Comparison of ENCODE assay signal across 1 cellular context in the genomic region with DNA sequence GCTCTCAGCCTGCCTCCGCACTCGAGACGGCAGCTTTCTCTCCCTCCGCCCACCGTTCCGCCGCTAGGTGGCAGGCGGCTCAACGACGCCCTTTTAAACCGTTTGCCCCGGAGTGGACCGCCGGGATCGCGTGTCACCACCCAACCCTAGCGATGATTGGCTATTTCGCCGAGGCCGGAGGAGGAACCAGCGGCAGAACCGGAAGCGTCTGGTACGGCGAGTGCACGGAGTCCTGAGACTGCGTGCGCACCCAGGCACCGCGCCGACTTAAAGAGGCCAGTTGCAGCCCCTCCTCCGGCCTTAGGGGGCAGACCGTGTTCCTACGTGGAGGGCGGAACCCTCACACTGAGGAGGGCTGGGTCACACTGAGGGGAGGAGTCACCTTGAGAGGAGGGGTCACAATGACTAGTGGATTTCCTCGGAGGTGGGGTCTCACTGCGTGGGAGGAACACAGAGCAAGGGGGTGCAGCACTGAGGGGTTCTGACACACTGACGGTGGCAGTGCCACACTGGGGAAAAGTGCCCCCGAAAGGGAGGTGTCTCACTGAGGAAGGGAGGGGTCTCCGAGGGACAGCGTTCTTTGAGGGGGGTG.
TF ChIP-seq lines count a peak whose summit lies in the region.

No MANE protein-coding gene starts in this region.

TF ChIP-seq in HEK293, 187 proteins besides CTCF, POLR2A, EP300 and RAD21 (continued from another document and continues in another):
- TF ChIP-seq, protein P1, sequence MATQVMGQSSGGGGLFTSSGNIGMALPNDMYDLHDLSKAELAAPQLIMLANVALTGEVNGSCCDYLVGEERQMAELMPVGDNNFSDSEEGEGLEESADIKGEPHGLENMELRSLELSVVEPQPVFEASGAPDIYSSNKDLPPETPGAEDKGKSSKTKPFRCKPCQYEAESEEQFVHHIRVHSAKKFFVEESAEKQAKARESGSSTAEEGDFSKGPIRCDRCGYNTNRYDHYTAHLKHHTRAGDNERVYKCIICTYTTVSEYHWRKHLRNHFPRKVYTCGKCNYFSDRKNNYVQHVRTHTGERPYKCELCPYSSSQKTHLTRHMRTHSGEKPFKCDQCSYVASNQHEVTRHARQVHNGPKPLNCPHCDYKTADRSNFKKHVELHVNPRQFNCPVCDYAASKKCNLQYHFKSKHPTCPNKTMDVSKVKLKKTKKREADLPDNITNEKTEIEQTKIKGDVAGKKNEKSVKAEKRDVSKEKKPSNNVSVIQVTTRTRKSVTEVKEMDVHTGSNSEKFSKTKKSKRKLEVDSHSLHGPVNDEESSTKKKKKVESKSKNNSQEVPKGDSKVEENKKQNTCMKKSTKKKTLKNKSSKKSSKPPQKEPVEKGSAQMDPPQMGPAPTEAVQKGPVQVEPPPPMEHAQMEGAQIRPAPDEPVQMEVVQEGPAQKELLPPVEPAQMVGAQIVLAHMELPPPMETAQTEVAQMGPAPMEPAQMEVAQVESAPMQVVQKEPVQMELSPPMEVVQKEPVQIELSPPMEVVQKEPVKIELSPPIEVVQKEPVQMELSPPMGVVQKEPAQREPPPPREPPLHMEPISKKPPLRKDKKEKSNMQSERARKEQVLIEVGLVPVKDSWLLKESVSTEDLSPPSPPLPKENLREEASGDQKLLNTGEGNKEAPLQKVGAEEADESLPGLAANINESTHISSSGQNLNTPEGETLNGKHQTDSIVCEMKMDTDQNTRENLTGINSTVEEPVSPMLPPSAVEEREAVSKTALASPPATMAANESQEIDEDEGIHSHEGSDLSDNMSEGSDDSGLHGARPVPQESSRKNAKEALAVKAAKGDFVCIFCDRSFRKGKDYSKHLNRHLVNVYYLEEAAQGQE (tag by site-specific recombination; IDR thresholded peaks at IDR 0.05) = no peak
- no peak for TF ChIP-seq ZNF785 (tag by site-specific recombination; IDR thresholded peaks at IDR 0.05)
- TF ChIP-seq OVOL3 (tag by site-specific recombination; IDR thresholded peaks at IDR 0.05) = no peak
- peak; percentile 44; the same call in 1 of the 2 replicates for TF ChIP-seq TRIM28 (IDR thresholded peaks at IDR 0.05; ENCODE audit: borderline replicate concordance, low read length)
- TF ChIP-seq ZNF561 (tag by site-specific recombination; IDR thresholded peaks at IDR 0.05; ENCODE audit: borderline replicate concordance) = no peak
- TF ChIP-seq, protein P2, sequence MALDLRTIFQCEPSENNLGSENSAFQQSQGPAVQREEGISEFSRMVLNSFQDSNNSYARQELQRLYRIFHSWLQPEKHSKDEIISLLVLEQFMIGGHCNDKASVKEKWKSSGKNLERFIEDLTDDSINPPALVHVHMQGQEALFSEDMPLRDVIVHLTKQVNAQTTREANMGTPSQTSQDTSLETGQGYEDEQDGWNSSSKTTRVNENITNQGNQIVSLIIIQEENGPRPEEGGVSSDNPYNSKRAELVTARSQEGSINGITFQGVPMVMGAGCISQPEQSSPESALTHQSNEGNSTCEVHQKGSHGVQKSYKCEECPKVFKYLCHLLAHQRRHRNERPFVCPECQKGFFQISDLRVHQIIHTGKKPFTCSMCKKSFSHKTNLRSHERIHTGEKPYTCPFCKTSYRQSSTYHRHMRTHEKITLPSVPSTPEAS (tag by site-specific recombination; IDR thresholded peaks at IDR 0.05) = no peak
- TF ChIP-seq KLF8 (tag by site-specific recombination; IDR thresholded peaks at IDR 0.05) = peak; percentile 84
- TF ChIP-seq PRDM1 (tag by site-specific recombination; IDR thresholded peaks at IDR 0.05) = no peak; the same call in 1 of the 2 replicates
- TF ChIP-seq KLF7 (tag by site-specific recombination; IDR thresholded peaks at IDR 0.05; ENCODE audit: borderline replicate concordance) = no peak
- TF ChIP-seq, protein P3, sequence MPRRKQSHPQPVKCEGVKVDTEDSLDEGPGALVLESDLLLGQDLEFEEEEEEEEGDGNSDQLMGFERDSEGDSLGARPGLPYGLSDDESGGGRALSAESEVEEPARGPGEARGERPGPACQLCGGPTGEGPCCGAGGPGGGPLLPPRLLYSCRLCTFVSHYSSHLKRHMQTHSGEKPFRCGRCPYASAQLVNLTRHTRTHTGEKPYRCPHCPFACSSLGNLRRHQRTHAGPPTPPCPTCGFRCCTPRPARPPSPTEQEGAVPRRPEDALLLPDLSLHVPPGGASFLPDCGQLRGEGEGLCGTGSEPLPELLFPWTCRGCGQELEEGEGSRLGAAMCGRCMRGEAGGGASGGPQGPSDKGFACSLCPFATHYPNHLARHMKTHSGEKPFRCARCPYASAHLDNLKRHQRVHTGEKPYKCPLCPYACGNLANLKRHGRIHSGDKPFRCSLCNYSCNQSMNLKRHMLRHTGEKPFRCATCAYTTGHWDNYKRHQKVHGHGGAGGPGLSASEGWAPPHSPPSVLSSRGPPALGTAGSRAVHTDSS (tag by site-specific recombination; IDR thresholded peaks at IDR 0.05) = no peak
- TF ChIP-seq, protein P4, sequence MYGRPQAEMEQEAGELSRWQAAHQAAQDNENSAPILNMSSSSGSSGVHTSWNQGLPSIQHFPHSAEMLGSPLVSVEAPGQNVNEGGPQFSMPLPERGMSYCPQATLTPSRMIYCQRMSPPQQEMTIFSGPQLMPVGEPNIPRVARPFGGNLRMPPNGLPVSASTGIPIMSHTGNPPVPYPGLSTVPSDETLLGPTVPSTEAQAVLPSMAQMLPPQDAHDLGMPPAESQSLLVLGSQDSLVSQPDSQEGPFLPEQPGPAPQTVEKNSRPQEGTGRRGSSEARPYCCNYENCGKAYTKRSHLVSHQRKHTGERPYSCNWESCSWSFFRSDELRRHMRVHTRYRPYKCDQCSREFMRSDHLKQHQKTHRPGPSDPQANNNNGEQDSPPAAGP (tag by site-specific recombination; IDR thresholded peaks at IDR 0.05) = no peak
- peak; percentile 70 for TF ChIP-seq KLF1 (tag by site-specific recombination; IDR thresholded peaks at IDR 0.05)
- TF ChIP-seq ZNF366 (tag by site-specific recombination; conservative IDR thresholded peaks at IDR 0.05) = no peak
- no peak for TF ChIP-seq ZNF404 (tag by site-specific recombination; IDR thresholded peaks at IDR 0.05)
- TF ChIP-seq, protein P5, sequence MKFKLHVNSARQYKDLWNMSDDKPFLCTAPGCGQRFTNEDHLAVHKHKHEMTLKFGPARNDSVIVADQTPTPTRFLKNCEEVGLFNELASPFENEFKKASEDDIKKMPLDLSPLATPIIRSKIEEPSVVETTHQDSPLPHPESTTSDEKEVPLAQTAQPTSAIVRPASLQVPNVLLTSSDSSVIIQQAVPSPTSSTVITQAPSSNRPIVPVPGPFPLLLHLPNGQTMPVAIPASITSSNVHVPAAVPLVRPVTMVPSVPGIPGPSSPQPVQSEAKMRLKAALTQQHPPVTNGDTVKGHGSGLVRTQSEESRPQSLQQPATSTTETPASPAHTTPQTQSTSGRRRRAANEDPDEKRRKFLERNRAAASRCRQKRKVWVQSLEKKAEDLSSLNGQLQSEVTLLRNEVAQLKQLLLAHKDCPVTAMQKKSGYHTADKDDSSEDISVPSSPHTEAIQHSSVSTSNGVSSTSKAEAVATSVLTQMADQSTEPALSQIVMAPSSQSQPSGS (tag by site-specific recombination; IDR thresholded peaks at IDR 0.05; ENCODE audit: low read depth) = no peak
- TF ChIP-seq ZNF768 (tag by site-specific recombination; IDR thresholded peaks at IDR 0.05) = no peak
- TF ChIP-seq ZNF529 (tag by site-specific recombination; IDR thresholded peaks at IDR 0.05; ENCODE audit: insufficient replicate concordance) = no peak
- TF ChIP-seq ZNF747 (tag by site-specific recombination; IDR thresholded peaks at IDR 0.05) = no peak
- no peak for TF ChIP-seq RBAK (tag by site-specific recombination; IDR thresholded peaks at IDR 0.05)
- TF ChIP-seq, protein P6, sequence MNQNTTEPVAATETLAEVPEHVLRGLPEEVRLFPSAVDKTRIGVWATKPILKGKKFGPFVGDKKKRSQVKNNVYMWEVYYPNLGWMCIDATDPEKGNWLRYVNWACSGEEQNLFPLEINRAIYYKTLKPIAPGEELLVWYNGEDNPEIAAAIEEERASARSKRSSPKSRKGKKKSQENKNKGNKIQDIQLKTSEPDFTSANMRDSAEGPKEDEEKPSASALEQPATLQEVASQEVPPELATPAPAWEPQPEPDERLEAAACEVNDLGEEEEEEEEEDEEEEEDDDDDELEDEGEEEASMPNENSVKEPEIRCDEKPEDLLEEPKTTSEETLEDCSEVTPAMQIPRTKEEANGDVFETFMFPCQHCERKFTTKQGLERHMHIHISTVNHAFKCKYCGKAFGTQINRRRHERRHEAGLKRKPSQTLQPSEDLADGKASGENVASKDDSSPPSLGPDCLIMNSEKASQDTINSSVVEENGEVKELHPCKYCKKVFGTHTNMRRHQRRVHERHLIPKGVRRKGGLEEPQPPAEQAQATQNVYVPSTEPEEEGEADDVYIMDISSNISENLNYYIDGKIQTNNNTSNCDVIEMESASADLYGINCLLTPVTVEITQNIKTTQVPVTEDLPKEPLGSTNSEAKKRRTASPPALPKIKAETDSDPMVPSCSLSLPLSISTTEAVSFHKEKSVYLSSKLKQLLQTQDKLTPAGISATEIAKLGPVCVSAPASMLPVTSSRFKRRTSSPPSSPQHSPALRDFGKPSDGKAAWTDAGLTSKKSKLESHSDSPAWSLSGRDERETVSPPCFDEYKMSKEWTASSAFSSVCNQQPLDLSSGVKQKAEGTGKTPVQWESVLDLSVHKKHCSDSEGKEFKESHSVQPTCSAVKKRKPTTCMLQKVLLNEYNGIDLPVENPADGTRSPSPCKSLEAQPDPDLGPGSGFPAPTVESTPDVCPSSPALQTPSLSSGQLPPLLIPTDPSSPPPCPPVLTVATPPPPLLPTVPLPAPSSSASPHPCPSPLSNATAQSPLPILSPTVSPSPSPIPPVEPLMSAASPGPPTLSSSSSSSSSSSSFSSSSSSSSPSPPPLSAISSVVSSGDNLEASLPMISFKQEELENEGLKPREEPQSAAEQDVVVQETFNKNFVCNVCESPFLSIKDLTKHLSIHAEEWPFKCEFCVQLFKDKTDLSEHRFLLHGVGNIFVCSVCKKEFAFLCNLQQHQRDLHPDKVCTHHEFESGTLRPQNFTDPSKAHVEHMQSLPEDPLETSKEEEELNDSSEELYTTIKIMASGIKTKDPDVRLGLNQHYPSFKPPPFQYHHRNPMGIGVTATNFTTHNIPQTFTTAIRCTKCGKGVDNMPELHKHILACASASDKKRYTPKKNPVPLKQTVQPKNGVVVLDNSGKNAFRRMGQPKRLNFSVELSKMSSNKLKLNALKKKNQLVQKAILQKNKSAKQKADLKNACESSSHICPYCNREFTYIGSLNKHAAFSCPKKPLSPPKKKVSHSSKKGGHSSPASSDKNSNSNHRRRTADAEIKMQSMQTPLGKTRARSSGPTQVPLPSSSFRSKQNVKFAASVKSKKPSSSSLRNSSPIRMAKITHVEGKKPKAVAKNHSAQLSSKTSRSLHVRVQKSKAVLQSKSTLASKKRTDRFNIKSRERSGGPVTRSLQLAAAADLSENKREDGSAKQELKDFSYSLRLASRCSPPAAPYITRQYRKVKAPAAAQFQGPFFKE (tag by site-specific recombination; IDR thresholded peaks at IDR 0.05; ENCODE audit: borderline replicate concordance) = no peak
- no peak for TF ChIP-seq ZNF571 (tag by site-specific recombination; IDR thresholded peaks at IDR 0.05)
- TF ChIP-seq ZNF548 (tag by site-specific recombination; IDR thresholded peaks at IDR 0.05) = no peak
- TF ChIP-seq, protein P7, sequence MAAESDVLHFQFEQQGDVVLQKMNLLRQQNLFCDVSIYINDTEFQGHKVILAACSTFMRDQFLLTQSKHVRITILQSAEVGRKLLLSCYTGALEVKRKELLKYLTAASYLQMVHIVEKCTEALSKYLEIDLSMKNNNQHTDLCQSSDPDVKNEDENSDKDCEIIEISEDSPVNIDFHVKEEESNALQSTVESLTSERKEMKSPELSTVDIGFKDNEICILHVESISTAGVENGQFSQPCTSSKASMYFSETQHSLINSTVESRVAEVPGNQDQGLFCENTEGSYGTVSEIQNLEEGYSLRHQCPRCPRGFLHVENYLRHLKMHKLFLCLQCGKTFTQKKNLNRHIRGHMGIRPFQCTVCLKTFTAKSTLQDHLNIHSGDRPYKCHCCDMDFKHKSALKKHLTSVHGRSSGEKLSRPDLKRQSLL (tag by site-specific recombination; IDR thresholded peaks at IDR 0.05) = no peak
- TF ChIP-seq, protein P8, sequence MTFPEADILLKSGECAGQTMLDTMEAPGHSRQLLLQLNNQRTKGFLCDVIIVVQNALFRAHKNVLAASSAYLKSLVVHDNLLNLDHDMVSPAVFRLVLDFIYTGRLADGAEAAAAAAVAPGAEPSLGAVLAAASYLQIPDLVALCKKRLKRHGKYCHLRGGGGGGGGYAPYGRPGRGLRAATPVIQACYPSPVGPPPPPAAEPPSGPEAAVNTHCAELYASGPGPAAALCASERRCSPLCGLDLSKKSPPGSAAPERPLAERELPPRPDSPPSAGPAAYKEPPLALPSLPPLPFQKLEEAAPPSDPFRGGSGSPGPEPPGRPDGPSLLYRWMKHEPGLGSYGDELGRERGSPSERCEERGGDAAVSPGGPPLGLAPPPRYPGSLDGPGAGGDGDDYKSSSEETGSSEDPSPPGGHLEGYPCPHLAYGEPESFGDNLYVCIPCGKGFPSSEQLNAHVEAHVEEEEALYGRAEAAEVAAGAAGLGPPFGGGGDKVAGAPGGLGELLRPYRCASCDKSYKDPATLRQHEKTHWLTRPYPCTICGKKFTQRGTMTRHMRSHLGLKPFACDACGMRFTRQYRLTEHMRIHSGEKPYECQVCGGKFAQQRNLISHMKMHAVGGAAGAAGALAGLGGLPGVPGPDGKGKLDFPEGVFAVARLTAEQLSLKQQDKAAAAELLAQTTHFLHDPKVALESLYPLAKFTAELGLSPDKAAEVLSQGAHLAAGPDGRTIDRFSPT (tag by site-specific recombination; IDR thresholded peaks at IDR 0.05) = no peak
- no peak for TF ChIP-seq YY2 (tag by site-specific recombination; IDR thresholded peaks at IDR 0.05)
- TF ChIP-seq, protein P9, sequence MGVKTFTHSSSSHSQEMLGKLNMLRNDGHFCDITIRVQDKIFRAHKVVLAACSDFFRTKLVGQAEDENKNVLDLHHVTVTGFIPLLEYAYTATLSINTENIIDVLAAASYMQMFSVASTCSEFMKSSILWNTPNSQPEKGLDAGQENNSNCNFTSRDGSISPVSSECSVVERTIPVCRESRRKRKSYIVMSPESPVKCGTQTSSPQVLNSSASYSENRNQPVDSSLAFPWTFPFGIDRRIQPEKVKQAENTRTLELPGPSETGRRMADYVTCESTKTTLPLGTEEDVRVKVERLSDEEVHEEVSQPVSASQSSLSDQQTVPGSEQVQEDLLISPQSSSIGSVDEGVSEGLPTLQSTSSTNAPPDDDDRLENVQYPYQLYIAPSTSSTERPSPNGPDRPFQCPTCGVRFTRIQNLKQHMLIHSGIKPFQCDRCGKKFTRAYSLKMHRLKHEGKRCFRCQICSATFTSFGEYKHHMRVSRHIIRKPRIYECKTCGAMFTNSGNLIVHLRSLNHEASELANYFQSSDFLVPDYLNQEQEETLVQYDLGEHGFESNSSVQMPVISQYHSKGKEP (tag by site-specific recombination; IDR thresholded peaks at IDR 0.05) = no peak
- TF ChIP-seq MZF1 (tag by site-specific recombination; IDR thresholded peaks at IDR 0.05; ENCODE audit: borderline replicate concordance) = no peak
- 0 out of 2 replicates have a peak, but pooled peaks have one; percentile 51 for TF ChIP-seq ZNF629 (tag by site-specific recombination; IDR thresholded peaks at IDR 0.05)
- TF ChIP-seq ZNF248 (tag by site-specific recombination; IDR thresholded peaks at IDR 0.05) = no peak
